In genomic region chr3:190183121-190183520, GRCh38 we compare ENCODE assay signal across 8 cellular contexts.
DNase-seq lines count a peak whose midpoint lies in the region; ATAC-seq and TF ChIP-seq lines count a peak whose summit lies in the region.

No MANE protein-coding gene starts in this region.

- TF ChIP-seq CTCF in A673 (conservative IDR thresholded peaks at IDR 0.05; ENCODE audit: low read depth, low read length) = no peak

- H3K4me3 ChIP-seq in A673 (ENCODE audit: low read depth, low read length, poor library complexity, severe bottlenecking) = no peak overlapping the region

- no peaks in the 10 kb centered on the region for H3K27me3 Mint-ChIP-seq in activated CD8-positive, alpha-beta memory T cell treated with anti-CD3 and anti-CD28 coated beads, Interleukin-2, amount 10 ng/mL, durations not matched to agents 7 days and 5 days
- peaks cover 0 to 5% of the 10 kb centered on the region in 2 donors for H3K27me3 Mint-ChIP-seq in effector memory CD8-positive, alpha-beta T cell

- intact Hi-C loops in A673 (cut with micrococcal nuclease; ENCODE audit: unreplicated experiment) = no loop called here
- intact Hi-C loops in left ventricle myocardium superior (cut with micrococcal nuclease) = no loop called here

- ATAC-seq in GM18868 (IDR thresholded peaks at IDR 0.05; ENCODE audit: unreplicated experiment) (peak; percentile 60), SK-N-SH treated with all-trans-retinoic acid at 6 μM for 48 hours (peak; percentile 34; the same call in 2 of the 3 replicates), left ventricle myocardium superior (peak; percentile 62), HG03175 (IDR thresholded peaks at IDR 0.05; ENCODE audit: unreplicated experiment) (no peak)
- ATAC-seq in activated CD8-positive, alpha-beta memory T cell treated with anti-CD3 and anti-CD28 coated beads, Interleukin-2, amount 10 ng/mL, durations not matched to agents 7 days and 5 days = no peak
- ATAC-seq in effector memory CD8-positive, alpha-beta T cell (replicated peaks) = no peak

- CTCF ChIA-PET in A673 (lab: Charles Lee) = no interaction called here
- CTCF ChIA-PET in activated CD8-positive, alpha-beta memory T cell treated with anti-CD3 and anti-CD28 coated beads, Interleukin-2, amount 10 ng/mL, durations not matched to agents 7 days and 5 days (lab: Charles Lee) = no interaction called here

- BruUV-seq in A673 (replicated peaks; lab: Mats Ljungman, UMichigan) = no TSS peak

- no peaks in the 10 kb centered on the region for H3K36me3 ChIP-seq in A673 (ENCODE audit: insufficient read depth, low read length, poor library complexity, severe bottlenecking)

- no peaks in the 10 kb centered on the region for H3K27me3 ChIP-seq in A673 (replicated peaks; ENCODE audit: insufficient read depth, low read depth, low read length, poor library complexity)

- no peak overlapping the region for H3K4me3 Mint-ChIP-seq in activated CD8-positive, alpha-beta memory T cell treated with anti-CD3 and anti-CD28 coated beads, Interleukin-2, amount 10 ng/mL, durations not matched to agents 7 days and 5 days
- H3K4me3 Mint-ChIP-seq in effector memory CD8-positive, alpha-beta T cell = no peak overlapping the region

- H3K9me3 ChIP-seq in A673 (ENCODE audit: low read depth, low read length, poor library complexity, severe bottlenecking) = no peaks in the 10 kb centered on the region

- DNase-seq in A673 (ENCODE audit: low spot score) = peak; percentile 39
- no peak for DNase-seq in left ventricle myocardium superior
- no peak for DNase-seq in activated CD8-positive, alpha-beta memory T cell treated with anti-CD3 and anti-CD28 coated beads, Interleukin-2, amount 10 ng/mL, durations not matched to agents 7 days and 5 days
- no peak for DNase-seq in NCI-H524 (lab: John Stamatoyannopoulos, UW)
- no peak for DNase-seq in effector memory CD8-positive, alpha-beta T cell

- no peak overlapping the region for H3K27ac ChIP-seq in A673 (ENCODE audit: low read depth, low read length, poor library complexity, severe bottlenecking)

- no peaks in the 10 kb centered on the region for H3K4me1 ChIP-seq in A673 (ENCODE audit: insufficient read depth, low read length, poor library complexity, severe bottlenecking)

- H3K36me3 Mint-ChIP-seq in activated CD8-positive, alpha-beta memory T cell treated with anti-CD3 and anti-CD28 coated beads, Interleukin-2, amount 10 ng/mL, durations not matched to agents 7 days and 5 days = no peaks in the 10 kb centered on the region
- H3K36me3 Mint-ChIP-seq in effector memory CD8-positive, alpha-beta T cell (ENCODE audit: insufficient read depth) = no peaks in the 10 kb centered on the region

- no peak overlapping the region for H3K27ac Mint-ChIP-seq in activated CD8-positive, alpha-beta memory T cell treated with anti-CD3 and anti-CD28 coated beads, Interleukin-2, amount 10 ng/mL, durations not matched to agents 7 days and 5 days
- no peak overlapping the region for H3K27ac Mint-ChIP-seq in effector memory CD8-positive, alpha-beta T cell

- H3K4me1 Mint-ChIP-seq in activated CD8-positive, alpha-beta memory T cell treated with anti-CD3 and anti-CD28 coated beads, Interleukin-2, amount 10 ng/mL, durations not matched to agents 7 days and 5 days = no peaks in the 10 kb centered on the region
- no peaks in the 10 kb centered on the region for H3K4me1 Mint-ChIP-seq in effector memory CD8-positive, alpha-beta T cell (ENCODE audit: low read depth in 2 of 2)

- no peaks in the 10 kb centered on the region for H3K9me3 Mint-ChIP-seq in activated CD8-positive, alpha-beta memory T cell treated with anti-CD3 and anti-CD28 coated beads, Interleukin-2, amount 10 ng/mL, durations not matched to agents 7 days and 5 days (ENCODE audit: low read depth)
- H3K9me3 Mint-ChIP-seq in effector memory CD8-positive, alpha-beta T cell = no peaks in the 10 kb centered on the region

- POLR2A ChIA-PET in A673 (lab: Charles Lee; ENCODE audit: low non-redundant PET) = no interaction called here

TF ChIP-seq in SK-N-SH treated with all-trans-retinoic acid at 6 μM for 48 hours, 23 proteins besides CTCF, POLR2A, EP300 and RAD21:
- no peak for TF ChIP-seq ZNF70 (CRISPR knock-in tag; IDR thresholded peaks at IDR 0.05)

Comparison
In these comparisons a context has a peak if more than half of its experiments do, and no peak if none do; other contexts are left out.
1. ATAC-seq: peak in GM18868 (single experiment), SK-N-SH treated with all-trans-retinoic acid at 6 μM for 48 hours (single experiment) and left ventricle myocardium superior (single experiment); none in HG03175 (single experiment), activated CD8-positive, alpha-beta memory T cell treated with anti-CD3 and anti-CD28 coated beads, Interleukin-2, amount 10 ng/mL, durations not matched to agents 7 days and 5 days (single experiment) and effector memory CD8-positive, alpha-beta T cell (single experiment).